In the genomic region with DNA sequence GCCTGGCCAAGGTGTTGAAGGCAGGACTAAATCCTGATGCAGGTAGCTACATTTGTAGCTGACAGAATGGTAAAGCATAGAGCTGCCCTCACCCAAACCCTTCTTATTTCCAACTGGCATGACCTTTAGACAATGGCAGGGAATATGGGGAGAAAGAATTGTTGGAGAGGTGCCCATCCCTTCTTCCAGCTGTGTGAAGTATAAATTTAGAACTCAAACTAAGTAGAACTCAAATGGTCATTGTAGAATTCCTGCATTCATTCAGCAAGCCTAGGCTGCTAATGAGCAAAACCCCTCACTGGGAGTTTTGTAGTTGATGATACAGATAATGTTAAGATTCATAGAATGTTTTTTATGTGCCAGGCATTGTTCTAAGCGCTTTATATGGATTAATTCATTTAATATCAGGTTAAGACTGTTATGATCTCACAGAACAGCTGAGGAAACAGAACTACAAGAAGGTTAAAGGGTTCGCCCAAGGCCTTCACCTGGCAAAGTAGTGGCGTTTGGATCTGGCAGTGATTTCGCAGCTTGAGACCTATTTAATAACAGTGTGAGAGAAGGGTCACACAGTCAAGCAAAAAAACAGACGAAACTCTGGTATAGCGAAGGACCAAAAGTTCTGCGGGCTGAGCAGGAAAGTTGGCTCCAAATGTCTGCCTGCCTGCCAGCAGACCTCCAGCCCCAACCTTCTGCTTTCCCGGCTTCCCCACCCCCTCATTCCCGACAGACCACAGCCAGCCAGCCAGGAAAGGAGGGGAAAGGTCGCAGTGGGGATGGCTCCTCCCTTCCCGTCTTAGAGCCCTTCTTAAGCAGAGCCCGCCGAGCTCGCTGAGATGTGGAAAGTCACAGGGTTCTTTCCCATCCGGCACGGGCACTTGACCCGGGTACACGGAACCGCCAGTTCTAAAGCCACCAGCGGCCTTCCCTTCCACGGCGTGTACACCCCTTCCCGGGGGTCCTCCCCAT, we compare ENCODE assay signal across 8 cellular contexts. TPM values are rescaled to one million over a fixed set of nuclear protein-coding genes. Genes with fewer than 3 reads are reported as not detected.
DNase-seq lines count a peak whose midpoint lies in the region; ATAC-seq and TF ChIP-seq lines count a peak whose summit lies in the region.

No MANE protein-coding gene starts in this region.

- H3K9me3 Mint-ChIP-seq in CD4-positive, CD25-positive, alpha-beta regulatory T cell: no peaks in the 10 kb centered on the region

- no peak for TF ChIP-seq CTCF in VCaP (conservative IDR thresholded peaks at IDR 0.05)

- peaks cover 6% of the 10 kb centered on the region for H3K27me3 Mint-ChIP-seq in CD4-positive, CD25-positive, alpha-beta regulatory T cell

- H3K27ac ChIP-seq in CD4-positive, CD25-positive, alpha-beta regulatory T cell (ENCODE audit: insufficient read depth, low read length, poor library complexity, severe bottlenecking): no peak overlapping the region
- H3K27ac ChIP-seq in VCaP: peak overlapping the region; percentile 90

- peaks cover 14% of the 10 kb centered on the region for H3K4me1 ChIP-seq in CD4-positive, CD25-positive, alpha-beta regulatory T cell (ENCODE audit: control insufficient read depth, insufficient read depth, low read length, poor library complexity, severe bottlenecking)

- DNase-seq in CD4-positive, CD25-positive, alpha-beta regulatory T cell: no peak
- DNase-seq in Right ventricle myocardium inferior (ENCODE audit: missing footprints): peak; percentile 91
- peak in 50 of 56 donors; percentile 4 to 74 (median 45) for DNase-seq in nucleus accumbens (lab: John Stamatoyannopoulos, UW)
- DNase-seq in NCI-H2196 treated with DMSO at 0.1 percent for 48 hours (lab: John Stamatoyannopoulos, UW; ENCODE audit: unreplicated experiment): no peak
- DNase-seq in NCI-H2107 treated with DMSO at 0.1 percent for 48 hours (lab: John Stamatoyannopoulos, UW; ENCODE audit: unreplicated experiment): no peak
- DNase-seq in NCI-H748 treated with DMSO at 0.1 percent for 48 hours (lab: John Stamatoyannopoulos, UW): no peak
- DNase-seq in NCI-H2081 (lab: John Stamatoyannopoulos, UW): no peak

- peak overlapping the region; percentile 44 to 91 (median 85) for H3K4me3 Mint-ChIP-seq in CD4-positive, CD25-positive, alpha-beta regulatory T cell

- no peak for ATAC-seq in CD4-positive, CD25-positive, alpha-beta regulatory T cell (ENCODE audit: low read depth in 2 of 2)
- peak; percentile 89 for ATAC-seq in Right ventricle myocardium inferior

- no peaks in the 10 kb centered on the region for H3K27me3 ChIP-seq in CD4-positive, CD25-positive, alpha-beta regulatory T cell (ENCODE audit: control insufficient read depth, insufficient read depth, low read length)

- H3K36me3 Mint-ChIP-seq in CD4-positive, CD25-positive, alpha-beta regulatory T cell: no peaks in the 10 kb centered on the region

- no peaks in the 10 kb centered on the region for H3K9me3 ChIP-seq in CD4-positive, CD25-positive, alpha-beta regulatory T cell (ENCODE audit: control insufficient read depth in 2 of 2, low read length in 2 of 2)

- H3K4me1 Mint-ChIP-seq in CD4-positive, CD25-positive, alpha-beta regulatory T cell: peaks cover 5 to 22% (median 14%) of the 10 kb centered on the region in 4 donors

- no peaks in the 10 kb centered on the region for H3K36me3 ChIP-seq in CD4-positive, CD25-positive, alpha-beta regulatory T cell (ENCODE audit: control insufficient read depth, insufficient read depth, low read length)

- H3K27ac Mint-ChIP-seq in CD4-positive, CD25-positive, alpha-beta regulatory T cell: peak overlapping the region in 1 of 3 donors; percentile 9

- intact Hi-C loops in Right ventricle myocardium inferior (cut with DNase I): loop anchor here (1.0 kb wide), 1 partner anchor 44 kb away; no protein-coding TSS in a partner anchor

- no peak overlapping the region for H3K4me3 ChIP-seq in CD4-positive, CD25-positive, alpha-beta regulatory T cell (ENCODE audit: low read depth, low read length)

RNA-seq across cellular contexts. Expression of gene HILPDA, which starts 1.6 kb away (rescaled TPM):
- 4.1 TPM for total RNA-seq in CD4-positive, CD25-positive, alpha-beta regulatory T cell
- 1 to 10 TPM; 1.6 to 8.8 (median 5.5) TPM for polyA plus RNA-seq in CD4-positive, CD25-positive, alpha-beta regulatory T cell
- 5.9 TPM for total RNA-seq in Right ventricle myocardium inferior

RNA-seq across cellular contexts. Expression of gene METTL2B, which starts 22.4 kb away (rescaled TPM):
- 19.6 TPM for total RNA-seq in CD4-positive, CD25-positive, alpha-beta regulatory T cell
- polyA plus RNA-seq in CD4-positive, CD25-positive, alpha-beta regulatory T cell: 10 to 100 TPM in 3 of 4 donors, 1 to 10 TPM in 1; 9.2 to 17.0 (median 13.8) TPM
- 17.1 TPM for total RNA-seq in Right ventricle myocardium inferior

RNA-seq across cellular contexts. Expression of gene IMPDH1, which starts 44.3 kb away (rescaled TPM):
- 48.2 TPM for total RNA-seq in CD4-positive, CD25-positive, alpha-beta regulatory T cell
- polyA plus RNA-seq in CD4-positive, CD25-positive, alpha-beta regulatory T cell: 10 to 100 TPM; 27.2 to 43.5 (median 32.4) TPM
- 25.5 TPM for total RNA-seq in Right ventricle myocardium inferior

Comparison
In these comparisons a context has a peak if more than half of its experiments do, and no peak if none do; other contexts are left out.
1. DNase-seq: peak in Right ventricle myocardium inferior (single experiment) and nucleus accumbens (50 of 56); none in CD4-positive, CD25-positive, alpha-beta regulatory T cell (0 of 3), NCI-H2196 treated with DMSO at 0.1 percent for 48 hours (single experiment), NCI-H2107 treated with DMSO at 0.1 percent for 48 hours (single experiment), NCI-H748 treated with DMSO at 0.1 percent for 48 hours (single experiment) and NCI-H2081 (0 of 2).